Comparison of ENCODE assay signal across 8 cellular contexts in genomic region chr16:30184430-30185140, GRCh38. TPM values are rescaled to one million over a fixed set of nuclear protein-coding genes. Genes with fewer than 3 reads are reported as not detected.
DNase-seq lines count a peak whose midpoint lies in the region; ATAC-seq and TF ChIP-seq lines count a peak whose summit lies in the region.

No MANE protein-coding gene starts in this region.

- H3K9me3 ChIP-seq in CD8-positive, alpha-beta memory T cell (ENCODE audit: low read length) = no peaks in the 10 kb centered on the region
- no peaks in the 10 kb centered on the region for H3K9me3 ChIP-seq in PC-3 (ENCODE audit: low read length)

- peak in 3 of 5 donors; percentile 33 to 76 (median 42) for DNase-seq in CD8-positive, alpha-beta memory T cell
- DNase-seq in PC-3 = no peak
- DNase-seq in activated naive CD4-positive, alpha-beta T cell treated with anti-CD3 and anti-CD28 coated beads, Interleukin-2, amount 50 U/mL, for 16 hours = peak; percentile 37
- peak; percentile 51 for DNase-seq in left lobe of liver (ENCODE audit: low spot score)
- peak; percentile 19 to 37 for DNase-seq in stimulated activated CD8-positive, alpha-beta memory T cell treated with anti-CD3 and anti-CD28 coated beads, Interleukin-7, amount 100 ng/mL, for 48 hours (ENCODE audit: extremely low read depth in 1 of 2, low read depth in 1 of 2)
- no peak for DNase-seq in DMS 273 (lab: John Stamatoyannopoulos, UW; ENCODE audit: unreplicated experiment)

- H3K4me1 Mint-ChIP-seq in CD8-positive, alpha-beta memory T cell = peaks cover 25 to 43% (median 34%) of the 10 kb centered on the region in 3 donors

- peaks cover 12 to 43% (median 18%) of the 10 kb centered on the region in 3 donors for H3K36me3 Mint-ChIP-seq in CD8-positive, alpha-beta memory T cell

- H3K36me3 ChIP-seq in CD8-positive, alpha-beta memory T cell (ENCODE audit: insufficient read depth, low read length) = peaks cover 35% of the 10 kb centered on the region
- no peaks in the 10 kb centered on the region for H3K36me3 ChIP-seq in PC-3 (ENCODE audit: low read depth, low read length)

- peaks cover 0 to 2% (median 0%) of the 10 kb centered on the region in 5 donors for H3K9me3 Mint-ChIP-seq in CD8-positive, alpha-beta memory T cell

- ATAC-seq in HG02840 (IDR thresholded peaks at IDR 0.05; ENCODE audit: low FRiP score, unreplicated experiment) (peak; percentile 9), PC-3 (no peak), left lobe of liver (no peak), HG02610 (IDR thresholded peaks at IDR 0.05; ENCODE audit: unreplicated experiment) (no peak)

- H3K4me2 ChIP-seq in PC-3 (ENCODE audit: low read length) = peak overlapping the region; percentile 74

- CTCF ChIA-PET in CD8-positive, alpha-beta memory T cell (lab: Charles Lee) = interaction anchor here (1.2 to 3.5 kb wide), 9 partner anchors 32 to 225 kb away, joined by 3 to 34 read pairs (median 4); partner anchors contain the start of gene TBX6
- CTCF ChIA-PET in PC-3 (lab: Charles Lee) = no interaction called here

- H3K27me3 ChIP-seq in CD8-positive, alpha-beta memory T cell (ENCODE audit: insufficient read depth, low read length, poor library complexity, severe bottlenecking) = no peaks in the 10 kb centered on the region
- H3K27me3 ChIP-seq in PC-3 (ENCODE audit: low read length) = no peaks in the 10 kb centered on the region

- H3K27ac Mint-ChIP-seq in CD8-positive, alpha-beta memory T cell = peak overlapping the region; percentile 92 to 100 (median 96)

- H3K9ac ChIP-seq in PC-3 (ENCODE audit: low read length) = no peak overlapping the region

- peak overlapping the region; percentile 71 for H3K27ac ChIP-seq in CD8-positive, alpha-beta memory T cell (ENCODE audit: low read depth, low read length)
- H3K27ac ChIP-seq in PC-3 (ENCODE audit: low read length) = no peak overlapping the region

- H3K4me3 ChIP-seq in CD8-positive, alpha-beta memory T cell (ENCODE audit: low read length) = peak overlapping the region; percentile 99
- peak overlapping the region; percentile 64 for H3K4me3 ChIP-seq in PC-3 (ENCODE audit: low read length)

- no peaks in the 10 kb centered on the region for H3K79me2 ChIP-seq in PC-3 (ENCODE audit: low read length)

- H3K27me3 Mint-ChIP-seq in CD8-positive, alpha-beta memory T cell = peaks cover 0 to 14% of the 10 kb centered on the region in 2 donors

- TF ChIP-seq CTCF in PC-3 (conservative IDR thresholded peaks at IDR 0.05; ENCODE audit: low read depth, low read length) = no peak

- POLR2A ChIA-PET in CD8-positive, alpha-beta memory T cell (lab: Charles Lee) = interaction anchor here (1.0 to 6.2 kb wide), 12 partner anchors 13 to 368 kb away, joined by 3 to 86 read pairs (median 7); partner anchors contain the start of genes ALDOA, DCTPP1, PAGR1 and SEPTIN1
- POLR2A ChIA-PET in PC-3 (lab: Charles Lee; ENCODE audit: unreplicated experiment) = no interaction called here

- H3K4me3 Mint-ChIP-seq in CD8-positive, alpha-beta memory T cell = peak overlapping the region; percentile 94 to 100 (median 98)

- peaks cover 33% of the 10 kb centered on the region for H3K4me1 ChIP-seq in CD8-positive, alpha-beta memory T cell (ENCODE audit: insufficient read depth, low read length)
- H3K4me1 ChIP-seq in PC-3 (ENCODE audit: insufficient read depth, low read length) = no peaks in the 10 kb centered on the region

- BruUV-seq in PC-3 (replicated peaks; lab: Mats Ljungman, UMichigan) = no TSS peak

- H3F3A ChIP-seq in PC-3 (ENCODE audit: low read length, unreplicated experiment) = no peaks in the 10 kb centered on the region

- intact Hi-C loops in PC-3 (cut with micrococcal nuclease) = no loop called here

- H4K20me1 ChIP-seq in PC-3 (ENCODE audit: low read length) = no peaks in the 10 kb centered on the region

- no peaks in the 10 kb centered on the region for H3K9me2 ChIP-seq in PC-3 (replicated peaks; ENCODE audit: low read length)

- no peak overlapping the region for H2AFZ ChIP-seq in PC-3 (ENCODE audit: low read length)

RNA-seq across cellular contexts. Expression of gene CORO1A, which starts 1.2 kb away (rescaled TPM):
- 100 to 1,000 TPM; 889 to 952 TPM for total RNA-seq in CD8-positive, alpha-beta memory T cell
- 1,446 TPM for polyA plus RNA-seq in CD8-positive, alpha-beta memory T cell
- 8.4 and 10.3 TPM in 2 replicates for total RNA-seq in PC-3 (2014; rRNA removed)
- 8.5 TPM for total RNA-seq in left lobe of liver

RNA-seq across cellular contexts. Expression of gene BOLA2B, which starts 8.9 kb away (rescaled TPM):
- total RNA-seq in CD8-positive, alpha-beta memory T cell = 100 to 1,000 TPM; 268 to 271 TPM
- polyA plus RNA-seq in CD8-positive, alpha-beta memory T cell = 208 TPM
- total RNA-seq in PC-3 (2014; rRNA removed) = 143 and 162 TPM in 2 replicates
- 21.7 TPM for total RNA-seq in left lobe of liver

RNA-seq across cellular contexts. Expression of gene SLX1A, which starts 9.1 kb away (rescaled TPM):
- total RNA-seq in CD8-positive, alpha-beta memory T cell = 10 to 100 TPM; 63.6 to 70.9 TPM
- polyA plus RNA-seq in CD8-positive, alpha-beta memory T cell = 68.8 TPM
- total RNA-seq in PC-3 (2014; rRNA removed) (83.4 and 91.9 TPM in 2 replicates), left lobe of liver (77.1 TPM)

RNA-seq across cellular contexts. Expression of gene SULT1A3, which starts 14.5 kb away (rescaled TPM):
- 10 to 100 TPM; 12.7 to 17.6 TPM for total RNA-seq in CD8-positive, alpha-beta memory T cell
- polyA plus RNA-seq in CD8-positive, alpha-beta memory T cell = 1.4 TPM
- 8.5 and 14.6 TPM in 2 replicates for total RNA-seq in PC-3 (2014; rRNA removed)
- 22.8 TPM for total RNA-seq in left lobe of liver

Comparison
In these comparisons a context has a peak if more than half of its experiments do, and no peak if none do; other contexts are left out.
1. DNase-seq: peak in CD8-positive, alpha-beta memory T cell (3 of 5), activated naive CD4-positive, alpha-beta T cell treated with anti-CD3 and anti-CD28 coated beads, Interleukin-2, amount 50 U/mL, for 16 hours (single experiment), left lobe of liver (single experiment) and stimulated activated CD8-positive, alpha-beta memory T cell treated with anti-CD3 and anti-CD28 coated beads, Interleukin-7, amount 100 ng/mL, for 48 hours (2 of 2); none in PC-3 (single experiment) and DMS 273 (single experiment).
2. RNA of gene CORO1A, which starts 1.2 kb away (total RNA-seq): 889 to 952 TPM in CD8-positive, alpha-beta memory T cell; 8.4 to 10.3 TPM in PC-3 and 8.5 TPM in left lobe of liver (single experiment); every median in the first group is over 10 times any median in the second.